Comparison of ENCODE assay signal across 8 cellular contexts in the genomic region with DNA sequence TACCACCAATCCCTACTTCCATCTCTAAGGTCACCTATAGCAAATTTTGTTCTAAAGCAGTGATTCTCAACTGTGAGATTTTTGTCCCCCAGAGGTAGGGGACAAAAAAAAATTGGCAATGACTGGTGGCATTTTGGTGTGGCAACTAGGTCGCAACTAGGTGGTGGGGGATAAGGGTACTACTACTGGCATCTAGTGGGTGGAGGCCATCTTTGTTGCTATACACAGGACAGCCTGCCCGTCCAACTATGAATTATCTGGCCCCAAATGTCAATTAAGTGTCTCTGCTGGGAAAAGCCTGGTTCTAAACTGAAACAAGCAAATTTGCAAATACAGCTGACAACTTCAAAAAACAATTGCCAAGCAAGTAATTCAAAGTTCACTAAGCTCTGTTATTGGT. TPM values are rescaled to one million over a fixed set of nuclear protein-coding genes. Genes with fewer than 3 reads are reported as not detected.
DNase-seq lines count a peak whose midpoint lies in the region; TF ChIP-seq lines count a peak whose summit lies in the region.

No MANE protein-coding gene starts in this region.

- H3K36me3 ChIP-seq in BLaER1 (peaks cover 22% of the 10 kb centered on the region), breast epithelium (no peaks in the 10 kb centered on the region), muscle layer of colon (ENCODE audit: insufficient read depth, low read length) (peaks cover 8% of the 10 kb centered on the region), neuronal stem cell (replicated peaks in 1 of 2; ENCODE audit: control insufficient read depth in 2 of 2, insufficient read depth in 2 of 2, low read length in 2 of 2) (peaks cover 0 to 20% of the 10 kb centered on the region in 2 donors)

- H2BK15ac ChIP-seq in neuronal stem cell (ENCODE audit: low read length) = no peak overlapping the region

- intact Hi-C loops in breast epithelium (cut with DNase I; ENCODE audit: low total_unique reads) = no loop called here

- H3K79me1 ChIP-seq in neuronal stem cell (ENCODE audit: low read depth, low read length) = peaks cover 3% of the 10 kb centered on the region

- H3K27me3 ChIP-seq in BLaER1 (no peaks in the 10 kb centered on the region), breast epithelium (no peaks in the 10 kb centered on the region), muscle layer of colon (ENCODE audit: control insufficient read depth in 1 of 2, insufficient read depth in 2 of 2, low read length in 2 of 2) (no peaks in the 10 kb centered on the region), neuronal stem cell (ENCODE audit: control insufficient read depth in 3 of 3, insufficient read depth in 3 of 3, low read depth in 1 of 3, low read length in 3 of 3) (no peaks in the 10 kb centered on the region)

- no peak overlapping the region for H3K18ac ChIP-seq in neuronal stem cell (ENCODE audit: low read length)

- H2AK5ac ChIP-seq in neuronal stem cell (ENCODE audit: low read depth, low read length) = no peak overlapping the region

- H2AFZ ChIP-seq in neuronal stem cell (ENCODE audit: low read length) = no peak overlapping the region

- H3K9ac ChIP-seq in BLaER1 (peak overlapping the region; percentile 95), muscle layer of colon (ENCODE audit: low read length) (peak overlapping the region; percentile 79), neuronal stem cell (ENCODE audit: low read depth, low read length, poor library complexity) (no peak overlapping the region)

- WGBS in neuronal stem cell (ENCODE audit: extremely low coverage in 2 of 2, insufficient read length in 2 of 2, insufficient replicate concordance in 1 of 2), 2 donors = no CpG with 5 or more reads among the region's 2 CpGs

- no peak for TF ChIP-seq POLR2A in breast epithelium (IDR thresholded peaks at IDR 0.05)

- H4K8ac ChIP-seq in neuronal stem cell (ENCODE audit: low read depth, low read length) = no peak overlapping the region

- H3K4me2 ChIP-seq in BLaER1 (peak overlapping the region; percentile 93), neuronal stem cell (ENCODE audit: insufficient read depth, low read length, poor library complexity, severe bottlenecking) (no peak overlapping the region)

- H3K4me1 ChIP-seq in BLaER1 = peaks cover 48% of the 10 kb centered on the region
- no peaks in the 10 kb centered on the region for H3K4me1 ChIP-seq in breast epithelium
- peaks cover 22% of the 10 kb centered on the region for H3K4me1 ChIP-seq in muscle layer of colon (ENCODE audit: insufficient read depth, low read length)
- H3K4me1 ChIP-seq in neuronal stem cell (ENCODE audit: control insufficient read depth in 2 of 2, insufficient read depth in 1 of 2, low read depth in 1 of 2, low read length in 2 of 2) = peaks cover under 1 to 8% of the 10 kb centered on the region in 2 donors

- no peak overlapping the region for H3K23ac ChIP-seq in neuronal stem cell (ENCODE audit: low read depth, low read length, poor library complexity)

- H4K20me1 ChIP-seq in BLaER1 = peaks cover 47% of the 10 kb centered on the region

- DNase-seq in LNCaP clone FGC (ENCODE audit: low read depth) (no peak), breast epithelium (ENCODE audit: low spot score in 2 of 2) (no peak), neuronal stem cell (ENCODE audit: low spot score) (no peak), NCI-H510A (lab: John Stamatoyannopoulos, UW) (no peak), NCI-H187 treated with DMSO at 0.1 percent for 48 hours (lab: John Stamatoyannopoulos, UW) (no peak), NCI-H748 treated with DMSO at 0.1 percent for 48 hours (lab: John Stamatoyannopoulos, UW) (no peak)

- no peak overlapping the region for H3K14ac ChIP-seq in neuronal stem cell (ENCODE audit: low read length)

- no peak overlapping the region for H4K91ac ChIP-seq in neuronal stem cell (ENCODE audit: low read depth, low read length, poor library complexity)

- TF ChIP-seq CTCF in LNCaP clone FGC (IDR thresholded peaks at IDR 0.05; ENCODE audit: control insufficient read depth, extremely low read depth, insufficient read depth) (no peak), breast epithelium (IDR thresholded peaks at IDR 0.05) (no peak)

- no peak overlapping the region for H2BK5ac ChIP-seq in neuronal stem cell (ENCODE audit: low read length)

- peak overlapping the region; percentile 91 for H3K4me3 ChIP-seq in BLaER1
- H3K4me3 ChIP-seq in LNCaP clone FGC (ENCODE audit: low read depth, low read length) = peak overlapping the region; percentile 94
- H3K4me3 ChIP-seq in breast epithelium = peak overlapping the region; percentile 91 to 98 (median 96)
- peak overlapping the region in 1 of 2 donors; percentile 91 for H3K4me3 ChIP-seq in muscle layer of colon (ENCODE audit: low read depth in 1 of 2, low read length in 2 of 2)
- H3K4me3 ChIP-seq in neuronal stem cell (ENCODE audit: low read length in 2 of 2) = peak overlapping the region in 1 of 2 donors; percentile 94

- no peak overlapping the region for H3K4ac ChIP-seq in neuronal stem cell (ENCODE audit: low read length)

- H2BK120ac ChIP-seq in neuronal stem cell (ENCODE audit: low read depth, low read length) = no peak overlapping the region

- H2BK12ac ChIP-seq in neuronal stem cell (ENCODE audit: low read length) = no peak overlapping the region

- H3K9me3 ChIP-seq in BLaER1 (no peaks in the 10 kb centered on the region), breast epithelium (no peaks in the 10 kb centered on the region), muscle layer of colon (ENCODE audit: low read length) (no peaks in the 10 kb centered on the region), neuronal stem cell (replicated peaks in 1 of 2; ENCODE audit: control insufficient read depth in 2 of 2, insufficient read depth in 1 of 2, low read depth in 1 of 2, low read length in 2 of 2) (no peaks in the 10 kb centered on the region)

- H3K27ac ChIP-seq in BLaER1 (no peak overlapping the region), breast epithelium (no peak overlapping the region), muscle layer of colon (ENCODE audit: low read depth, low read length) (no peak overlapping the region), neuronal stem cell (replicated peaks; ENCODE audit: low read length) (no peak overlapping the region)

RNA-seq across cellular contexts. Expression of gene MTMR10, which starts 1.4 kb away (rescaled TPM):
- 10 to 100 TPM; 31.5 to 46.9 (median 35.7) TPM for total RNA-seq in breast epithelium
- 7.8 TPM for polyA plus RNA-seq in neuronal stem cell (2013, experiment 1 of 2)
- 7.9 TPM for polyA plus RNA-seq in neuronal stem cell (2013, experiment 2 of 2)
